Comparison of ENCODE assay signal across 1 cellular context in genomic region chr2:234146087-234146826, GRCh38.
TF ChIP-seq lines count a peak whose summit lies in the region.

No MANE protein-coding gene starts in this region.

TF ChIP-seq in WTC11, 78 proteins besides CTCF, POLR2A, EP300 and RAD21 (continued from another document):
- TF ChIP-seq, protein P1, sequence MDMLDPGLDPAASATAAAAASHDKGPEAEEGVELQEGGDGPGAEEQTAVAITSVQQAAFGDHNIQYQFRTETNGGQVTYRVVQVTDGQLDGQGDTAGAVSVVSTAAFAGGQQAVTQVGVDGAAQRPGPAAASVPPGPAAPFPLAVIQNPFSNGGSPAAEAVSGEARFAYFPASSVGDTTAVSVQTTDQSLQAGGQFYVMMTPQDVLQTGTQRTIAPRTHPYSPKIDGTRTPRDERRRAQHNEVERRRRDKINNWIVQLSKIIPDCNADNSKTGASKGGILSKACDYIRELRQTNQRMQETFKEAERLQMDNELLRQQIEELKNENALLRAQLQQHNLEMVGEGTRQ (CRISPR knock-in tag; IDR thresholded peaks at IDR 0.05) = no peak
- no peak for TF ChIP-seq ZNF671 (CRISPR knock-in tag; IDR thresholded peaks at IDR 0.05)
- TF ChIP-seq ESRRA (CRISPR knock-in tag; IDR thresholded peaks at IDR 0.05; ENCODE audit: borderline replicate concordance) = no peak
- no peak for TF ChIP-seq TEAD4 (CRISPR knock-in tag; IDR thresholded peaks at IDR 0.05)
- no peak for TF ChIP-seq EMX1 (CRISPR knock-in tag; IDR thresholded peaks at IDR 0.05)
- no peak for TF ChIP-seq SOX15 (CRISPR knock-in tag; IDR thresholded peaks at IDR 0.05)
